ENCODE assay signal across 15 cellular contexts in genomic region chr14:39912192-39913100, GRCh38.
DNase-seq lines count a peak whose midpoint lies in the region; ATAC-seq and TF ChIP-seq lines count a peak whose summit lies in the region.
"Had no signal": no experiment of that assay in that cellular context is flagged by ENCODE, and none has a peak within 500 bp of the region (broad histone marks: within the 10 kb centered on the region; RNA-seq: fewer than 3 reads in every experiment).

No MANE protein-coding gene starts in this region.

- no peak overlapping the region for H3K4me2 ChIP-seq in trophoblast cell (ENCODE audit: low read length)

- H3K27me3 ChIP-seq in trophoblast cell (ENCODE audit: insufficient read depth, low read length) (no peaks in the 10 kb centered on the region), sigmoid colon (no peaks in the 10 kb centered on the region)

- H3K4me1 ChIP-seq in trophoblast cell (ENCODE audit: control insufficient read depth in 1 of 2, insufficient read depth in 2 of 2, low read length in 2 of 2) (peaks cover 0 to 2% of the 10 kb centered on the region in 2 experiments), sigmoid colon (no peaks in the 10 kb centered on the region)

- H3K4me3 ChIP-seq in trophoblast cell (ENCODE audit: low read depth, low read length) (no peak overlapping the region), sigmoid colon (no peak overlapping the region)
- H3K4me3 ChIP-seq: thoracic aorta had no signal

- H3K27ac ChIP-seq in trophoblast cell (ENCODE audit: low read depth, low read length) (no peak overlapping the region), sigmoid colon (no peak overlapping the region)
- H3K27ac ChIP-seq: thoracic aorta had no signal

- peak; percentile 78 for ATAC-seq in GM21529 (IDR thresholded peaks at IDR 0.05; ENCODE audit: unreplicated experiment)
- peak; percentile 87 for ATAC-seq in HG03103 (IDR thresholded peaks at IDR 0.05; ENCODE audit: low read depth, unreplicated experiment)
- no peak for ATAC-seq in Right ventricle myocardium superior (ENCODE audit: poor library complexity)

- H3K9me3 Mint-ChIP-seq in osteocyte (ENCODE audit: unreplicated experiment): no peaks in the 10 kb centered on the region
- H3K9me3 Mint-ChIP-seq: H9 had no signal

- no peak overlapping the region for H2BK120ac ChIP-seq in trophoblast cell (ENCODE audit: insufficient read depth, low read length, poor library complexity)

- H3K27ac Mint-ChIP-seq in osteocyte (ENCODE audit: unreplicated experiment): no peak overlapping the region
- H3K27ac Mint-ChIP-seq: H9 had no signal

- peak; percentile 10 for DNase-seq in activated CD4-positive, alpha-beta T cell treated with anti-CD3 and anti-CD28 coated beads for 48 hours
- DNase-seq in activated CD4-positive, alpha-beta T cell treated with anti-CD3 and anti-CD28 coated beads, Interleukin-2, amount 50 U/mL, for 1 hour: no peak
- no peak for DNase-seq in trophoblast cell
- DNase-seq in sigmoid colon: no peak
- DNase-seq in Right ventricle myocardium superior: no peak
- DNase-seq in osteocyte (ENCODE audit: extremely low spot score, unreplicated experiment): no peak
- DNase-seq: 8988T, DND-41, H9, NCI-H510A treated with DMSO at 0.1 percent for 48 hours, nucleus accumbens had no signal

- no peak overlapping the region for H4K12ac ChIP-seq in trophoblast cell (ENCODE audit: low read depth, low read length)

- H2BK12ac ChIP-seq in trophoblast cell (ENCODE audit: low read length): peak overlapping the region; percentile 50

- H3K36me3 ChIP-seq in trophoblast cell (ENCODE audit: control insufficient read depth in 1 of 2, insufficient read depth in 2 of 2, low read length in 2 of 2) (no peaks in the 10 kb centered on the region), sigmoid colon (no peaks in the 10 kb centered on the region)
- H3K36me3 ChIP-seq: thoracic aorta had no signal

- H2BK5ac ChIP-seq in trophoblast cell (ENCODE audit: low read depth, low read length, poor library complexity): no peak overlapping the region

- TF ChIP-seq CTCF in sigmoid colon (IDR thresholded peaks at IDR 0.05): no peak
- TF ChIP-seq CTCF in osteocyte (IDR thresholded peaks at IDR 0.05): no peak

- TF ChIP-seq POLR2A in sigmoid colon (IDR thresholded peaks at IDR 0.05): no peak

- H3K36me3 Mint-ChIP-seq in osteocyte (ENCODE audit: unreplicated experiment): no peaks in the 10 kb centered on the region

- H3K4me1 Mint-ChIP-seq in osteocyte (ENCODE audit: unreplicated experiment): no peaks in the 10 kb centered on the region
- H3K4me1 Mint-ChIP-seq: central memory CD8-positive, alpha-beta T cell; H9 had no signal

- no peak for TF ChIP-seq EP300 in sigmoid colon (IDR thresholded peaks at IDR 0.05)

- H3K9me3 ChIP-seq in trophoblast cell (ENCODE audit: insufficient read depth, low read depth, low read length): no peaks in the 10 kb centered on the region
- no peaks in the 10 kb centered on the region for H3K9me3 ChIP-seq in sigmoid colon
- H3K9me3 ChIP-seq: thoracic aorta had no signal

- no peaks in the 10 kb centered on the region for H3K79me2 ChIP-seq in trophoblast cell (ENCODE audit: control insufficient read depth, insufficient read depth, low read length, poor library complexity)

- peak overlapping the region; percentile 57 for H3K14ac ChIP-seq in trophoblast cell (ENCODE audit: low read length)

- H3K4ac ChIP-seq in trophoblast cell (ENCODE audit: low read depth, low read length): no peak overlapping the region

- WGBS in trophoblast cell (ENCODE audit: extremely low coverage, insufficient coverage, insufficient read length): no CpG with 5 or more reads among the region's 6 CpGs
- 71 to 78% methylated on average over 6 of the region's 6 CpGs for WGBS in sigmoid colon, 2 donors

- intact Hi-C loops in sigmoid colon (cut with DNase I) (no loop called here), Right ventricle myocardium superior (cut with DNase I) (no loop called here)

- H3K4me3 Mint-ChIP-seq in osteocyte (ENCODE audit: unreplicated experiment): no peak overlapping the region
- H3K4me3 Mint-ChIP-seq: central memory CD8-positive, alpha-beta T cell; H9 had no signal

- peak overlapping the region; percentile 22 for H2AK5ac ChIP-seq in trophoblast cell (ENCODE audit: low read length)

- peak overlapping the region; percentile 78 for H4K8ac ChIP-seq in trophoblast cell (ENCODE audit: low read depth, low read length)

- no peak overlapping the region for H3K9ac ChIP-seq in trophoblast cell (ENCODE audit: low read length)

- H3K18ac ChIP-seq in trophoblast cell (ENCODE audit: low read length): peak overlapping the region; percentile 33

- H4K91ac ChIP-seq in trophoblast cell (ENCODE audit: low read depth, low read length): peak overlapping the region; percentile 74

- H3K79me1 ChIP-seq in trophoblast cell (ENCODE audit: low read length): peaks cover 4% of the 10 kb centered on the region

- no peak overlapping the region for H3K23ac ChIP-seq in trophoblast cell (ENCODE audit: low read length)

- H2AFZ ChIP-seq in trophoblast cell (ENCODE audit: insufficient read depth, low read length, poor library complexity): no peak overlapping the region

- no peaks in the 10 kb centered on the region for H3K27me3 Mint-ChIP-seq in osteocyte (ENCODE audit: unreplicated experiment)
- H3K27me3 Mint-ChIP-seq: central memory CD8-positive, alpha-beta T cell had no signal
